In genomic region chr20:34331838-34332237, GRCh38 we compare ENCODE assay signal across 27 cellular contexts.
"Had no signal": no experiment of that assay in that cellular context is flagged by ENCODE, and none has a peak within 500 bp of the region (broad histone marks: within the 10 kb centered on the region; RNA-seq: fewer than 3 reads in every experiment).

No MANE protein-coding gene starts in this region.

- H3K9me3 Mint-ChIP-seq: activated naive CD4-positive, alpha-beta T cell treated with anti-CD3 and anti-CD28 coated beads, Interleukin-2, amount 50 U/mL, for 72 hours; activated T-cell treated with anti-CD3 and anti-CD28 coated beads, Interleukin-2, amount 50 U/mL, for 72 hours; effector memory CD8-positive, alpha-beta T cell; natural killer cell treated with Interleukin-12 subunit alpha and Interleukin-12 subunit beta and Interleukin-15 and Interleukin-18, amount 100 ng/mL, for 72 hours; stimulated activated effector memory CD8-positive, alpha-beta T cell treated with anti-CD3 and anti-CD28 coated beads, Interleukin-12 subunit alpha, Interleukin-12 subunit beta, amount 100 ng/mL, for 72 hours; stimulated activated naive CD8-positive, alpha-beta T cell treated with anti-CD3 and anti-CD28 coated beads, Interleukin-15, amount 100 ng/mL, for 72 hours; T-cell; T-helper 2 cell treated with Interferon-gamma antibody and Interleukin-4, amounts not matched to agents 5 μg/mL and 100 μg/mL, for 36 hours had no signal

- H3K27ac Mint-ChIP-seq: activated CD4-positive, alpha-beta T cell treated with anti-CD3 and anti-CD28 coated beads for 36 hours; activated CD8-positive, alpha-beta memory T cell treated with anti-CD3 and anti-CD28 coated beads, Interleukin-2, amount 10 ng/mL, durations not matched to agents 7 days and 5 days; activated CD8-positive, alpha-beta T cell treated with anti-CD3 and anti-CD28 coated beads, Interleukin-2, amount 10 ng/mL, durations not matched to agents 7 days and 5 days; activated naive CD4-positive, alpha-beta T cell treated with anti-CD3 and anti-CD28 coated beads, Interleukin-2, amount 50 U/mL, for 72 hours; activated T-cell treated with anti-CD3 and anti-CD28 coated beads, Interleukin-2, amount 50 U/mL, for 72 hours; natural killer cell treated with Interleukin-12 subunit alpha and Interleukin-12 subunit beta and Interleukin-15 and Interleukin-18, amount 100 ng/mL, for 72 hours; progenitor cell of endocrine pancreas; stimulated activated naive CD8-positive, alpha-beta T cell treated with anti-CD3 and anti-CD28 coated beads, Interleukin-15, amount 100 ng/mL, for 72 hours; T-cell; T-helper 2 cell treated with Interferon-gamma antibody and Interleukin-4, amounts not matched to agents 5 μg/mL and 100 μg/mL, for 36 hours had no signal

- H3K4me3 ChIP-seq: coronary artery, left lung, lung, ovary, skin epidermis, tibial nerve had no signal

- H3K4me1 ChIP-seq: left lung had no signal

- DNase-seq: activated CD4-positive, alpha-beta T cell treated with anti-CD3 and anti-CD28 coated beads for 36 hours; activated CD4-positive, CD25-positive, alpha-beta regulatory T cell; activated CD8-positive, alpha-beta memory T cell treated with anti-CD3 and anti-CD28 coated beads, Interleukin-2, amount 10 ng/mL, durations not matched to agents 7 days and 5 days; activated CD8-positive, alpha-beta T cell treated with anti-CD3 and anti-CD28 coated beads, Interleukin-2, amount 10 ng/mL, durations not matched to agents 7 days and 5 days; activated naive CD4-positive, alpha-beta T cell; activated T-cell treated with anti-CD3 and anti-CD28 coated beads, Interleukin-2, amount 50 U/mL, for 72 hours; cerebellar nuclear complex; effector memory CD8-positive, alpha-beta T cell; hippocampal formation; kidney glomerular epithelial cell; left lung; mesendoderm; ovary; stimulated activated CD4-positive, alpha-beta T cell treated with anti-CD3 and anti-CD28 coated beads, Interleukin-4, amount 100 ng/mL, for 24 hours; stimulated activated naive CD8-positive, alpha-beta T cell treated with anti-CD3 and anti-CD28 coated beads, Interleukin-15, amount 100 ng/mL, for 72 hours; T-cell had no signal

- H3K4me1 Mint-ChIP-seq: activated CD4-positive, alpha-beta T cell treated with anti-CD3 and anti-CD28 coated beads for 36 hours; activated CD8-positive, alpha-beta memory T cell treated with anti-CD3 and anti-CD28 coated beads, Interleukin-2, amount 10 ng/mL, durations not matched to agents 7 days and 5 days; stimulated activated naive CD8-positive, alpha-beta T cell treated with anti-CD3 and anti-CD28 coated beads, Interleukin-15, amount 100 ng/mL, for 72 hours had no signal

- H3K27me3 Mint-ChIP-seq: activated CD4-positive, alpha-beta T cell treated with anti-CD3 and anti-CD28 coated beads for 36 hours; activated CD8-positive, alpha-beta memory T cell treated with anti-CD3 and anti-CD28 coated beads, Interleukin-2, amount 10 ng/mL, durations not matched to agents 7 days and 5 days; effector memory CD8-positive, alpha-beta T cell; natural killer cell treated with Interleukin-12 subunit alpha and Interleukin-12 subunit beta and Interleukin-15 and Interleukin-18, amount 100 ng/mL, for 72 hours; progenitor cell of endocrine pancreas; stimulated activated naive CD8-positive, alpha-beta T cell treated with anti-CD3 and anti-CD28 coated beads, Interleukin-15, amount 100 ng/mL, for 72 hours; T-cell had no signal

- H3K36me3 ChIP-seq: left lung, neutrophil, ovary, tibial nerve had no signal

- H3K9me3 ChIP-seq: left lung, neutrophil, ovary, tibial nerve had no signal

- H3K27ac ChIP-seq: coronary artery, left lung, neutrophil, ovary, skin epidermis had no signal

- H3K27me3 ChIP-seq: left lung, neutrophil, ovary, tibial nerve had no signal

- ATAC-seq: activated CD4-positive, alpha-beta T cell treated with anti-CD3 and anti-CD28 coated beads for 36 hours; activated CD8-positive, alpha-beta memory T cell treated with anti-CD3 and anti-CD28 coated beads, Interleukin-2, amount 10 ng/mL, durations not matched to agents 7 days and 5 days; activated CD8-positive, alpha-beta T cell treated with anti-CD3 and anti-CD28 coated beads, Interleukin-2, amount 10 ng/mL, durations not matched to agents 7 days and 5 days; activated naive CD4-positive, alpha-beta T cell treated with anti-CD3 and anti-CD28 coated beads, Interleukin-2, amount 50 U/mL, for 72 hours; activated T-cell treated with anti-CD3 and anti-CD28 coated beads, Interleukin-2, amount 50 U/mL, for 72 hours; effector memory CD8-positive, alpha-beta T cell; left lung; natural killer cell treated with Interleukin-12 subunit alpha and Interleukin-12 subunit beta and Interleukin-15 and Interleukin-18, amount 100 ng/mL, for 72 hours; sciatic nerve; stimulated activated effector memory CD8-positive, alpha-beta T cell treated with anti-CD3 and anti-CD28 coated beads, Interleukin-12 subunit alpha, Interleukin-12 subunit beta, amount 100 ng/mL, for 72 hours; stimulated activated naive CD8-positive, alpha-beta T cell treated with anti-CD3 and anti-CD28 coated beads, Interleukin-15, amount 100 ng/mL, for 72 hours; T-cell had no signal

- H3K4me3 Mint-ChIP-seq: activated CD4-positive, alpha-beta T cell treated with anti-CD3 and anti-CD28 coated beads for 36 hours; activated CD8-positive, alpha-beta memory T cell treated with anti-CD3 and anti-CD28 coated beads, Interleukin-2, amount 10 ng/mL, durations not matched to agents 7 days and 5 days; activated CD8-positive, alpha-beta T cell treated with anti-CD3 and anti-CD28 coated beads, Interleukin-2, amount 10 ng/mL, durations not matched to agents 7 days and 5 days; activated T-cell treated with anti-CD3 and anti-CD28 coated beads, Interleukin-2, amount 50 U/mL, for 72 hours; effector memory CD8-positive, alpha-beta T cell; natural killer cell treated with Interleukin-12 subunit alpha and Interleukin-12 subunit beta and Interleukin-15 and Interleukin-18, amount 100 ng/mL, for 72 hours; stimulated activated effector memory CD8-positive, alpha-beta T cell treated with anti-CD3 and anti-CD28 coated beads, Interleukin-12 subunit alpha, Interleukin-12 subunit beta, amount 100 ng/mL, for 72 hours; stimulated activated naive CD8-positive, alpha-beta T cell treated with anti-CD3 and anti-CD28 coated beads, Interleukin-15, amount 100 ng/mL, for 72 hours; T-cell; T-helper 2 cell treated with Interferon-gamma antibody and Interleukin-4, amounts not matched to agents 5 μg/mL and 100 μg/mL, for 36 hours had no signal

- H3K36me3 Mint-ChIP-seq: activated CD8-positive, alpha-beta memory T cell treated with anti-CD3 and anti-CD28 coated beads, Interleukin-2, amount 10 ng/mL, durations not matched to agents 7 days and 5 days; activated naive CD4-positive, alpha-beta T cell treated with anti-CD3 and anti-CD28 coated beads, Interleukin-2, amount 50 U/mL, for 72 hours; natural killer cell treated with Interleukin-12 subunit alpha and Interleukin-12 subunit beta and Interleukin-15 and Interleukin-18, amount 100 ng/mL, for 72 hours; stimulated activated effector memory CD8-positive, alpha-beta T cell treated with anti-CD3 and anti-CD28 coated beads, Interleukin-12 subunit alpha, Interleukin-12 subunit beta, amount 100 ng/mL, for 72 hours; T-cell had no signal
